In genomic region chr11:22779850-22780249, GRCh38 we compare ENCODE assay signal across 15 cellular contexts. TPM values are rescaled to one million over a fixed set of nuclear protein-coding genes. Genes with fewer than 3 reads are reported as not detected.
DNase-seq lines count a peak whose midpoint lies in the region; ATAC-seq and TF ChIP-seq lines count a peak whose summit lies in the region.
"Had no signal": no experiment of that assay in that cellular context is flagged by ENCODE, and none has a peak within 500 bp of the region (broad histone marks: within the 10 kb centered on the region; RNA-seq: fewer than 3 reads in every experiment).

No MANE protein-coding gene starts in this region.

- ATAC-seq in left lobe of liver (peak; percentile 67), HG02852 (IDR thresholded peaks at IDR 0.05; ENCODE audit: unreplicated experiment) (no peak)
- ATAC-seq: A549; CD8-positive, alpha-beta T cell had no signal

- no peaks in the 10 kb centered on the region for H3K36me3 ChIP-seq in liver (ENCODE audit: control insufficient read depth in 4 of 4, insufficient read depth in 3 of 4, low read depth in 1 of 4, low read length in 3 of 4)
- H3K36me3 ChIP-seq: BLaER1 treated with 17β-estradiol and CSF1 and Interleukin-3, amounts not matched to agents 10 nM and 100 nM had no signal

- TF ChIP-seq RAD21 in liver (IDR thresholded peaks at IDR 0.05), result no peak

- no peaks in the 10 kb centered on the region for H3K27me3 ChIP-seq in liver (ENCODE audit: control insufficient read depth in 4 of 4, insufficient read depth in 4 of 4, low read length in 3 of 4)
- H3K27me3 ChIP-seq: BLaER1 treated with 17β-estradiol and CSF1 and Interleukin-3, amounts not matched to agents 10 nM and 100 nM had no signal

- DNase-seq in left lobe of liver (ENCODE audit: low spot score), result no peak
- DNase-seq in activated T-cell treated with anti-CD3 and anti-CD28 coated beads for 4 hours, result no peak
- DNase-seq in 8988T, result no peak
- DNase-seq: AML-193; Caco-2; Calu3; CD4-positive, alpha-beta T cell; CD8-positive, alpha-beta T cell; DMS79 treated with DMSO at 0.1 percent for 48 hours; GF-D8 had no signal

- peaks cover 3 to 6% (median 3%) of the 10 kb centered on the region in 4 donors for H3K4me1 ChIP-seq in liver (ENCODE audit: control insufficient read depth in 4 of 4, insufficient read depth in 4 of 4, low read length in 3 of 4)
- H3K4me1 ChIP-seq: A549, Caco-2 had no signal

- H3K9ac ChIP-seq in liver (ENCODE audit: low read depth in 1 of 2, low read length in 2 of 2), result no peak overlapping the region
- H3K9ac ChIP-seq: BLaER1 treated with 17β-estradiol and CSF1 and Interleukin-3, amounts not matched to agents 10 nM and 100 nM had no signal

- WGBS in liver, result 49% methylated on average over 5 of the region's 5 CpGs

- peak overlapping the region in 1 of 2 donors; percentile 3 for H3K27ac ChIP-seq in liver (ENCODE audit: low read depth in 1 of 2, low read length in 2 of 2)
- H3K27ac ChIP-seq: A549; BLaER1 treated with 17β-estradiol and CSF1 and Interleukin-3, amounts not matched to agents 10 nM and 100 nM; C4-2B had no signal

- TF ChIP-seq CTCF in liver (IDR thresholded peaks at IDR 0.05; ENCODE audit: low read depth, low read length, missing input control), result no peak

- H3K4me3 ChIP-seq in liver (ENCODE audit: low read depth in 1 of 3, low read length in 3 of 3), result no peak overlapping the region
- H3K4me3 ChIP-seq: A549; BLaER1 treated with 17β-estradiol and CSF1 and Interleukin-3, amounts not matched to agents 10 nM and 100 nM had no signal

- no peaks in the 10 kb centered on the region for H3K9me3 ChIP-seq in liver (ENCODE audit: control insufficient read depth in 4 of 4, low read length in 3 of 4)
- H3K9me3 ChIP-seq: A549, Caco-2 had no signal

TF ChIP-seq in liver, 16 proteins besides CTCF, POLR2A, EP300 and RAD21:
- TF ChIP-seq NR2F2 (IDR thresholded peaks at IDR 0.05), result no peak
- TF ChIP-seq YY1 (IDR thresholded peaks at IDR 0.05), result peak; percentile 28
- TF ChIP-seq FOXA2 (IDR thresholded peaks at IDR 0.05), result peak; percentile 27
- peak in 1 of 2 donors; percentile 48 for TF ChIP-seq RXRA (IDR thresholded peaks at IDR 0.05)
- peak in 1 of 2 donors; percentile 30 for TF ChIP-seq HNF4A (conservative IDR thresholded peaks at IDR 0.05)

RNA-seq across cellular contexts. Expression of gene SVIP, which starts 49.8 kb away (rescaled TPM):
- 7.5 TPM for total RNA-seq in left lobe of liver
- total RNA-seq in liver, result 1 to 10 TPM; 2.7 to 7.2 TPM
- 1 to 10 TPM; 3.1 to 6.6 TPM for polyA plus RNA-seq in liver
